ENCODE assay signal across 8 cellular contexts in genomic region chr11:842370-843002, GRCh38. TPM values are rescaled to one million over a fixed set of nuclear protein-coding genes. Genes with fewer than 3 reads are reported as not detected.
DNase-seq lines count a peak whose midpoint lies in the region; ATAC-seq lines count a peak whose summit lies in the region.

POLR2L (minus strand) TSS chr11:842529; CDS start chr11:842508, 21 bp downstream.
A gene with protein sequence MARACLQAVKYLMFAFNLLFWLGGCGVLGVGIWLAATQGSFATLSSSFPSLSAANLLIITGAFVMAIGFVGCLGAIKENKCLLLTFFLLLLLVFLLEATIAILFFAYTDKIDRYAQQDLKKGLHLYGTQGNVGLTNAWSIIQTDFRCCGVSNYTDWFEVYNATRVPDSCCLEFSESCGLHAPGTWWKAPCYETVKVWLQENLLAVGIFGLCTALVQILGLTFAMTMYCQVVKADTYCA (plus strand): TSS chr11:842852. CDS start chr11:850305, 7,453 bp downstream.

- in situ Hi-C loops in endometrial microvascular endothelial cells (cut with HindIII; ENCODE audit: inconsistent ontology term, low pct_unique_long_range_greater_than_20kb, low sequenced_read_pairs): no loop called here

- H3K4me3 ChIP-seq in mesodermal cell (ENCODE audit: extremely low read depth, insufficient read depth, low read length, poor library complexity, severe bottlenecking): peak within 1 kb of the TSS; percentile 99

- WGBS in mesodermal cell (ENCODE audit: insufficient coverage in 2 of 2), 2 experiments: 0 to 1% methylated on average over 75 to 86 of the region's 87 CpGs

- H3K36me3 ChIP-seq in mesodermal cell (ENCODE audit: control insufficient read depth, insufficient read depth, low read length): peaks cover 39% of the 10 kb centered on the region

- ATAC-seq in GM19372 (IDR thresholded peaks at IDR 0.05; ENCODE audit: low read depth, unreplicated experiment) (peak; percentile 63), HG03469 (IDR thresholded peaks at IDR 0.05; ENCODE audit: unreplicated experiment) (peak; percentile 30)

- peak within 1 kb of the TSS; percentile 99 for H3K27ac ChIP-seq in mesodermal cell (ENCODE audit: low read depth, low read length, severe bottlenecking)

- H3K9me3 ChIP-seq in mesodermal cell (ENCODE audit: control insufficient read depth, low read length): no peaks in the 10 kb centered on the region

- peak; percentile 93 for DNase-seq in CD1c-positive myeloid dendritic cell (ENCODE audit: extremely low spot score)
- DNase-seq in NOMO-1 treated with dmso at 0.1 percent for 144 hours (lab: John Stamatoyannopoulos, UW; ENCODE audit: unreplicated experiment): peak; percentile 73
- peak; percentile 64 for DNase-seq in activated CD8-positive, alpha-beta memory T cell treated with anti-CD3 and anti-CD28 coated beads, Interleukin-2, amount 50 U/mL, for 24 hours (ENCODE audit: extremely low read depth)
- DNase-seq in stimulated activated CD8-positive, alpha-beta memory T cell treated with anti-CD3 and anti-CD28 coated beads, Interleukin-15, amount 100 ng/mL, for 24 hours (ENCODE audit: low read depth): peak; percentile 79

- H3K4me1 ChIP-seq in mesodermal cell (ENCODE audit: control insufficient read depth, insufficient read depth, low read length, poor library complexity, severe bottlenecking): peaks cover 24% of the 10 kb centered on the region

RNA-seq across cellular contexts. Expression of gene POLR2L, which starts in this region (rescaled TPM):
- total RNA-seq in endometrial microvascular endothelial cells (ENCODE audit: inconsistent ontology term): 315 TPM
- polyA plus RNA-seq in mesodermal cell (2013, experiment 1 of 2): 134 TPM
- polyA plus RNA-seq in mesodermal cell (2013, experiment 2 of 2): 112 TPM

RNA-seq across cellular contexts. Expression of the second gene that starts in this region (rescaled TPM):
- 220 TPM for total RNA-seq in endometrial microvascular endothelial cells (ENCODE audit: inconsistent ontology term)
- polyA plus RNA-seq in mesodermal cell (2013, experiment 1 of 2): 72.6 TPM
- 66.2 TPM for polyA plus RNA-seq in mesodermal cell (2013, experiment 2 of 2)

Comparison
In these comparisons a context has a peak if more than half of its experiments do, and no peak if none do; other contexts are left out.
1. Peak in every context shown above with its lines: DNase-seq, ATAC-seq, H3K4me3 ChIP-seq and H3K27ac ChIP-seq.